14 cellular contexts compared by ENCODE assay signal in genomic region chr6:139753198-139753861, GRCh38.
A peak's percentile ranks its signal among the peaks of the same experiment; 100 is the strongest.
DNase-seq lines count a peak whose midpoint lies in the region; ATAC-seq and TF ChIP-seq lines count a peak whose summit lies in the region.
"Had no signal": no experiment of that assay in that cellular context is flagged by ENCODE, and none has a peak within 500 bp of the region (broad histone marks: within the 10 kb centered on the region; RNA-seq: fewer than 3 reads in every experiment).

No MANE protein-coding gene starts in this region.

- peaks cover 3% of the 10 kb centered on the region for H3K27me3 Mint-ChIP-seq in endodermal cell (ENCODE audit: insufficient read depth)

- no peak overlapping the region for H3K27ac ChIP-seq in endodermal cell (ENCODE audit: low read depth, low read length)
- H3K27ac ChIP-seq in mesodermal cell (ENCODE audit: low read depth, low read length, severe bottlenecking) = peak overlapping the region; percentile 89
- no peak overlapping the region for H3K27ac ChIP-seq in gastroesophageal sphincter
- H3K27ac ChIP-seq: VCaP had no signal

- no peaks in the 10 kb centered on the region for H3K36me3 ChIP-seq in endodermal cell (ENCODE audit: control insufficient read depth, insufficient read depth, low read length)
- H3K36me3 ChIP-seq in mesodermal cell (ENCODE audit: control insufficient read depth, insufficient read depth, low read length) = no peaks in the 10 kb centered on the region
- H3K36me3 ChIP-seq in gastroesophageal sphincter = no peaks in the 10 kb centered on the region
- no peaks in the 10 kb centered on the region for H3K36me3 ChIP-seq in mucosa of descending colon (ENCODE audit: low read depth)
- H3K36me3 ChIP-seq: ascending aorta, uterus had no signal

- H3K4me1 ChIP-seq in endodermal cell (ENCODE audit: control insufficient read depth, insufficient read depth, low read length) (peaks cover 21% of the 10 kb centered on the region), mesodermal cell (ENCODE audit: control insufficient read depth, insufficient read depth, low read length, poor library complexity, severe bottlenecking) (peaks cover 46% of the 10 kb centered on the region), gastroesophageal sphincter (peaks cover 6 to 42% (median 9%) of the 10 kb centered on the region in 3 donors), mucosa of descending colon (ENCODE audit: low read depth) (peaks cover 4% of the 10 kb centered on the region)
- H3K4me1 ChIP-seq: uterus had no signal

- WGBS in endodermal cell (ENCODE audit: insufficient coverage in 1 of 2, insufficient read length in 1 of 2), 2 experiments = 42 to 76% methylated on average over 2 to 3 of the region's 4 CpGs
- WGBS in mesodermal cell (ENCODE audit: insufficient coverage in 2 of 2), 2 experiments = 80% methylated on average over 1 of the region's 4 CpGs; no CpG with 5 or more reads in 1 of the 2 experiments
- WGBS in gastroesophageal sphincter (ENCODE audit: low coverage in 1 of 2), 2 donors = 82 to 89% methylated on average over 4 of the region's 4 CpGs

- TF ChIP-seq EP300 in gastroesophageal sphincter (IDR thresholded peaks at IDR 0.05) = no peak

- H3K4me3 ChIP-seq in endodermal cell (ENCODE audit: low read length) (peak overlapping the region; percentile 14), mesodermal cell (ENCODE audit: extremely low read depth, insufficient read depth, low read length, poor library complexity, severe bottlenecking) (no peak overlapping the region), gastroesophageal sphincter (no peak overlapping the region), mucosa of descending colon (no peak overlapping the region)
- H3K4me3 ChIP-seq: ascending aorta, uterus had no signal

- TF ChIP-seq CTCF in endodermal cell (conservative IDR thresholded peaks at IDR 0.05) (no peak), gastroesophageal sphincter (IDR thresholded peaks at IDR 0.05) (no peak), mucosa of descending colon (IDR thresholded peaks at IDR 0.05) (no peak)

- no peak for TF ChIP-seq POLR2A in gastroesophageal sphincter (IDR thresholded peaks at IDR 0.05)

- H3K9ac ChIP-seq in endodermal cell (ENCODE audit: extremely low read depth, low read length, poor library complexity, severe bottlenecking) = no peak overlapping the region

- no peak overlapping the region for H3K27ac Mint-ChIP-seq in endodermal cell

- peaks cover 20% of the 10 kb centered on the region for H3K4me1 Mint-ChIP-seq in endodermal cell
- H3K4me1 Mint-ChIP-seq: immature natural killer cell had no signal

- DNase-seq in AG08395 (ENCODE audit: low spot score) = peak; percentile 59
- peak; percentile 90 for DNase-seq in M059J (ENCODE audit: low read depth)
- no peak for DNase-seq in endodermal cell
- no peak for DNase-seq in mucosa of descending colon
- DNase-seq: activated T-cell treated with anti-CD3 and anti-CD28 coated beads, Interleukin-2, amount 50 U/mL, for 4 hours; immature natural killer cell; uterus had no signal

- no peaks in the 10 kb centered on the region for H3K36me3 Mint-ChIP-seq in endodermal cell (ENCODE audit: low read depth)
- H3K36me3 Mint-ChIP-seq: immature natural killer cell had no signal

- intact Hi-C loops in mucosa of descending colon (cut with DNase I, micrococcal nuclease) = no loop called here

- H3K27me3 ChIP-seq in endodermal cell (ENCODE audit: control insufficient read depth, insufficient read depth, low read length, poor library complexity, severe bottlenecking) (no peaks in the 10 kb centered on the region), gastroesophageal sphincter (no peaks in the 10 kb centered on the region)
- H3K27me3 ChIP-seq: ascending aorta, uterus had no signal

- ATAC-seq in HG03460 (IDR thresholded peaks at IDR 0.05; ENCODE audit: unreplicated experiment) = no peak
- no peak for ATAC-seq in gastroesophageal sphincter
- ATAC-seq in mucosa of descending colon = no peak
- no peak for ATAC-seq in GM18520 (IDR thresholded peaks at IDR 0.05; ENCODE audit: unreplicated experiment)
- ATAC-seq: activated T-cell treated with anti-CD3 and anti-CD28 coated beads, Interleukin-2, amount 50 U/mL, for 4 hours; esophagus mucosa had no signal

- H3K9me3 ChIP-seq in endodermal cell (ENCODE audit: control insufficient read depth, low read length) (no peaks in the 10 kb centered on the region), mesodermal cell (ENCODE audit: control insufficient read depth, low read length) (no peaks in the 10 kb centered on the region), gastroesophageal sphincter (no peaks in the 10 kb centered on the region), mucosa of descending colon (no peaks in the 10 kb centered on the region)
- H3K9me3 ChIP-seq: ascending aorta, uterus had no signal

- no peak overlapping the region for H3K4me3 Mint-ChIP-seq in endodermal cell
- H3K4me3 Mint-ChIP-seq: activated T-cell treated with anti-CD3 and anti-CD28 coated beads, Interleukin-2, amount 50 U/mL, for 4 hours; immature natural killer cell had no signal

- H3K9me3 Mint-ChIP-seq in endodermal cell = no peaks in the 10 kb centered on the region
- H3K9me3 Mint-ChIP-seq: activated T-cell treated with anti-CD3 and anti-CD28 coated beads, Interleukin-2, amount 50 U/mL, for 4 hours; immature natural killer cell had no signal

Comparison
In these comparisons a context has a peak if more than half of its experiments do, and no peak if none do; other contexts are left out.
1. DNase-seq: peak in AG08395 (single experiment) and M059J (single experiment); none in endodermal cell (single experiment) and mucosa of descending colon (0 of 3).